Comparison of ENCODE assay signal across 1 cellular context in genomic region chr6:85593438-85594196, GRCh38.
TF ChIP-seq lines count a peak whose summit lies in the region.

Gene SNX14 (minus strand): TSS chr6:85593858. CDS start chr6:85593718, 140 bp downstream.

TF ChIP-seq in HEK293, 187 proteins besides CTCF, POLR2A, EP300 and RAD21 (continued from another document and continues in another):
- TF ChIP-seq PATZ1 (tag by site-specific recombination; IDR thresholded peaks at IDR 0.05) = peak; percentile 64
- no peak; the same call in 1 of the 2 replicates for TF ChIP-seq ZNF596 (tag by site-specific recombination; IDR thresholded peaks at IDR 0.05)
- peak; percentile 38 for TF ChIP-seq OSR2 (tag by site-specific recombination; IDR thresholded peaks at IDR 0.05)
- peak; percentile 43; the same call in 1 of the 2 replicates for TF ChIP-seq ZNF24 (tag by site-specific recombination; IDR thresholded peaks at IDR 0.05)
- peak; percentile 97 for TF ChIP-seq ZBTB8A (tag by site-specific recombination; IDR thresholded peaks at IDR 0.05)
- TF ChIP-seq ZBTB21 (tag by site-specific recombination; IDR thresholded peaks at IDR 0.05) = no peak
- TF ChIP-seq ZNF202 (tag by site-specific recombination; IDR thresholded peaks at IDR 0.05; ENCODE audit: borderline replicate concordance) = no peak
- TF ChIP-seq ZNF391 (tag by site-specific recombination; IDR thresholded peaks at IDR 0.05; ENCODE audit: borderline replicate concordance, low read depth) = peak; percentile 82; the same call in 1 of the 2 replicates
- peak; percentile 93 for TF ChIP-seq ZNF394 (tag by site-specific recombination; IDR thresholded peaks at IDR 0.05; ENCODE audit: borderline replicate concordance)
- TF ChIP-seq ZBTB44 (tag by site-specific recombination; IDR thresholded peaks at IDR 0.05) = no peak
- TF ChIP-seq GLIS2 (tag by site-specific recombination; IDR thresholded peaks at IDR 0.05) = peak; percentile 96
- peak; percentile 72 for TF ChIP-seq KLF1 (tag by site-specific recombination; IDR thresholded peaks at IDR 0.05)
- no peak for TF ChIP-seq ZNF791 (tag by site-specific recombination; IDR thresholded peaks at IDR 0.05)
- TF ChIP-seq ZNF473 (tag by site-specific recombination; IDR thresholded peaks at IDR 0.05) = no peak
- peak; percentile 56 for TF ChIP-seq ZSCAN16 (tag by site-specific recombination; IDR thresholded peaks at IDR 0.05)
- no peak for TF ChIP-seq ZNF544 (tag by site-specific recombination; IDR thresholded peaks at IDR 0.05)
- peak; percentile 97 for TF ChIP-seq ZNF335 (tag by site-specific recombination; conservative IDR thresholded peaks at IDR 0.05)
- TF ChIP-seq ZBTB48 (tag by site-specific recombination; IDR thresholded peaks at IDR 0.05) = peak; percentile 42; the same call in 1 of the 2 replicates
- TF ChIP-seq RBAK (tag by site-specific recombination; IDR thresholded peaks at IDR 0.05) = no peak
- TF ChIP-seq INSM2 (tag by site-specific recombination; IDR thresholded peaks at IDR 0.05) = peak; percentile 53; the same call in 1 of the 2 replicates
- peak; percentile 75; the same call in 1 of the 2 replicates for TF ChIP-seq ZNF2 (tag by site-specific recombination; IDR thresholded peaks at IDR 0.05)
- no peak for TF ChIP-seq ZFP41 (tag by site-specific recombination; IDR thresholded peaks at IDR 0.05; ENCODE audit: borderline replicate concordance)
- no peak for TF ChIP-seq ZNF623 (tag by site-specific recombination; IDR thresholded peaks at IDR 0.05)
- peak; percentile 97 for TF ChIP-seq ZBTB11 (tag by site-specific recombination; conservative IDR thresholded peaks at IDR 0.05; ENCODE audit: low read depth)
- TF ChIP-seq TSHZ1 (tag by site-specific recombination; IDR thresholded peaks at IDR 0.05; ENCODE audit: borderline replicate concordance) = no peak
- no peak for TF ChIP-seq HIC1 (tag by site-specific recombination; IDR thresholded peaks at IDR 0.05)
- peak; percentile 61 for TF ChIP-seq ZEB2 (tag by site-specific recombination; IDR thresholded peaks at IDR 0.05)
- TF ChIP-seq ZNF239 (tag by site-specific recombination; IDR thresholded peaks at IDR 0.05) = peak; percentile 67; the same call in 1 of the 2 replicates
- TF ChIP-seq PBX3 (CRISPR knock-in tag; IDR thresholded peaks at IDR 0.05) = no peak
- TF ChIP-seq ZNF146 (tag by site-specific recombination; IDR thresholded peaks at IDR 0.05) = peak; percentile 28; the same call in 1 of the 2 replicates
- no peak for TF ChIP-seq ZNF350 (tag by site-specific recombination; IDR thresholded peaks at IDR 0.05)
- TF ChIP-seq ZIC2 (tag by site-specific recombination; IDR thresholded peaks at IDR 0.05) = peak; percentile 81
- TF ChIP-seq ZFP37 (tag by site-specific recombination; IDR thresholded peaks at IDR 0.05) = peak; percentile 41; the same call in 1 of the 2 replicates
- no peak; the same call in 1 of the 2 replicates for TF ChIP-seq ZBTB1 (tag by site-specific recombination; IDR thresholded peaks at IDR 0.05)
- TF ChIP-seq ZNF747 (tag by site-specific recombination; IDR thresholded peaks at IDR 0.05) = no peak
- TF ChIP-seq ZNF513 (tag by site-specific recombination; IDR thresholded peaks at IDR 0.05) = peak; percentile 29; the same call in 1 of the 2 replicates
- peak; percentile 69 for TF ChIP-seq SP2 (tag by site-specific recombination; IDR thresholded peaks at IDR 0.05)
- no peak for TF ChIP-seq ZNF155 (tag by site-specific recombination; IDR thresholded peaks at IDR 0.05)
- TF ChIP-seq ZSCAN5A (tag by site-specific recombination; IDR thresholded peaks at IDR 0.05) = peak; percentile 92
- peak; percentile 40 for TF ChIP-seq FEZF1 (tag by site-specific recombination; IDR thresholded peaks at IDR 0.05)
- TF ChIP-seq ZBTB7A (tag by site-specific recombination; IDR thresholded peaks at IDR 0.05; ENCODE audit: low read depth) = peak; percentile 88; the same call in 1 of the 2 replicates
